In the genomic region with DNA sequence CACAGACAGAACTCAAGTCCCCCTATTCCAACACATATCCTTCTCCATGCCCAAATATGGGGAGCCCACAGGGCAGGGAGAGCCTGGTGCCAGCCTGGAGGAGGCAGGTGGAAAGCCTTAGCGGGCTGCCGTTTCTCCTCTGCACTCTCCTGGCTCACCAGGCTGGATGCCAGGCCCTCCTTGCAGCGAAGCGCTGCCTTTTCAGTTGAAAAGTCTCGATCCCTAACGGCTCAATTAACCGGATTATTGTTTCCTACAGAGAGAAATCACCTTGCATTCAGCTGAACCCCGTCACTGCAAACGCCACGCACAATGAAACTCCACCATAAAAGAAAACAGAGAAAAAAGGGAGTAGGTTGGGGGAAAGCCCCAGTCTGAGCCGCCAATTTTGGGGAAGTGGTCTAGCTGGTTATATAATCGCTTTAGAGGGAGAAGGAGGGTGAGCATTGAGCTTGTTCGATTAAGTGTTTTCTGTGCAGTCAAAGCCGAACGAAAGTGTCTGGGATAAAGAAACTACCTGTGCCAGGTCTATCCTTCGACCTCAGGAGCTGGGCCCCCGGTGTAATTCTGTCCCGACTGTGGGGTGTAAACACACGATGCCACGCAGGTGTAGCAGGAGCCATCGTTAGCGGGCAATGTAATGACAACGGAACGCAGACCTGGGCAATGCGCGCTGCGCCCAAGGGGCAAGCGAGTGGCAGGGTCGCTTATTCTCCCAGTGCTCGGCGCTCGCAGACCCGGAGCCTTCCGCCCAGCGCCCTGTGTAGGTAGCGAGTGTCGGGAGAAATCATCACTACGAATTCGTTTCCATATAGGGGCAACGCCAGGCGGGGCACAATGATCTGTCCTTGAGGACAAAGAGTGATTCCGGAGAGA, we compare ENCODE assay signal across 13 cellular contexts. TPM values are rescaled to one million over a fixed set of nuclear protein-coding genes. Genes with fewer than 3 reads are reported as not detected.
DNase-seq lines count a peak whose midpoint lies in the region; ATAC-seq, FAIRE-seq and TF ChIP-seq lines count a peak whose summit lies in the region.
"Had no signal": no experiment of that assay in that cellular context is flagged by ENCODE, and none has a peak within 500 bp of the region (broad histone marks: within the 10 kb centered on the region; RNA-seq: fewer than 3 reads in every experiment).

No MANE protein-coding gene starts in this region.

- no peak overlapping the region for H3K4me3 ChIP-seq in astrocyte (ENCODE audit: insufficient read depth, low read depth, low read length)
- no peak overlapping the region for H3K4me3 ChIP-seq in osteoblast (ENCODE audit: insufficient read depth, low read length)
- no peak overlapping the region for H3K4me3 ChIP-seq in mesendoderm (ENCODE audit: low read length)
- H3K4me3 ChIP-seq: upper lobe of left lung had no signal

- H2BK120ac ChIP-seq in mesendoderm (ENCODE audit: low read depth, low read length): no peak overlapping the region

- H3K56ac ChIP-seq in mesendoderm (ENCODE audit: low read length): no peak overlapping the region

- no peak overlapping the region for H3K4me2 ChIP-seq in astrocyte (ENCODE audit: low read length)
- no peak overlapping the region for H3K4me2 ChIP-seq in osteoblast (ENCODE audit: insufficient read depth, low read length)
- no peak overlapping the region for H3K4me2 ChIP-seq in mesendoderm (ENCODE audit: low read length)

- no peak overlapping the region for H2AFZ ChIP-seq in astrocyte (ENCODE audit: low read depth, low read length)
- no peak overlapping the region for H2AFZ ChIP-seq in osteoblast (ENCODE audit: low read length)

- H3K9ac ChIP-seq in astrocyte (ENCODE audit: low read length): no peak overlapping the region
- H3K9ac ChIP-seq in mesendoderm (ENCODE audit: low read length): no peak overlapping the region

- H3K23ac ChIP-seq in mesendoderm (ENCODE audit: low read length): no peak overlapping the region

- H3K79me2 ChIP-seq in astrocyte (ENCODE audit: insufficient read depth, low read length) (no peaks in the 10 kb centered on the region), osteoblast (ENCODE audit: insufficient read depth, low read length) (no peaks in the 10 kb centered on the region), mesendoderm (ENCODE audit: control insufficient read depth, insufficient read depth, low read length) (no peaks in the 10 kb centered on the region)

- WGBS in mesendoderm (ENCODE audit: extremely low coverage, insufficient coverage, low lambda C conversion rate): no CpG with 5 or more reads among the region's 42 CpGs

- no peak overlapping the region for H3K4me3 Mint-ChIP-seq in activated CD4-positive, alpha-beta T cell treated with anti-CD3 and anti-CD28 coated beads, Interleukin-2, amount 10 ng/mL, durations not matched to agents 24 days and 14 days
- no peak overlapping the region for H3K4me3 Mint-ChIP-seq in astrocyte (ENCODE audit: unreplicated experiment)
- H3K4me3 Mint-ChIP-seq: activated T-cell treated with anti-CD3 and anti-CD28 coated beads, Interleukin-2, amount 50 U/mL, for 72 hours had no signal

- no peaks in the 10 kb centered on the region for H3K9me3 Mint-ChIP-seq in activated CD4-positive, alpha-beta T cell treated with anti-CD3 and anti-CD28 coated beads, Interleukin-2, amount 10 ng/mL, durations not matched to agents 24 days and 14 days
- peaks cover 14% of the 10 kb centered on the region for H3K9me3 Mint-ChIP-seq in astrocyte (ENCODE audit: unreplicated experiment)
- H3K9me3 Mint-ChIP-seq: activated T-cell treated with anti-CD3 and anti-CD28 coated beads, Interleukin-2, amount 50 U/mL, for 72 hours had no signal

- no peaks in the 10 kb centered on the region for H3K36me3 Mint-ChIP-seq in activated CD4-positive, alpha-beta T cell treated with anti-CD3 and anti-CD28 coated beads, Interleukin-2, amount 10 ng/mL, durations not matched to agents 24 days and 14 days (ENCODE audit: low read depth)
- H3K36me3 Mint-ChIP-seq in astrocyte (ENCODE audit: low read depth, unreplicated experiment): peaks cover 2% of the 10 kb centered on the region

- intact Hi-C loops in activated CD4-positive, alpha-beta T cell treated with anti-CD3 and anti-CD28 coated beads, Interleukin-2, amount 10 ng/mL, durations not matched to agents 24 days and 14 days (cut with micrococcal nuclease): no loop called here

- in situ Hi-C loops in KBM-7 (cut with MboI; ENCODE audit: low pct_unique_long_range_greater_than_20kb, low sequenced_read_pairs): no loop called here

- ATAC-seq in left lobe of liver: no peak
- ATAC-seq: activated T-cell treated with anti-CD3 and anti-CD28 coated beads, Interleukin-2, amount 50 U/mL, for 72 hours had no signal

- peaks cover 7% of the 10 kb centered on the region for H3K4me1 Mint-ChIP-seq in activated CD4-positive, alpha-beta T cell treated with anti-CD3 and anti-CD28 coated beads, Interleukin-2, amount 10 ng/mL, durations not matched to agents 24 days and 14 days
- H3K4me1 Mint-ChIP-seq in astrocyte (ENCODE audit: low read depth, unreplicated experiment): peaks cover 23% of the 10 kb centered on the region

- H3K27ac ChIP-seq in astrocyte (ENCODE audit: low read depth, low read length) (no peak overlapping the region), osteoblast (ENCODE audit: low read depth, low read length) (no peak overlapping the region), mesendoderm (ENCODE audit: low read depth, low read length) (no peak overlapping the region)
- H3K27ac ChIP-seq: upper lobe of left lung had no signal

- peak overlapping the region; percentile 64 for H3K27ac Mint-ChIP-seq in activated CD4-positive, alpha-beta T cell treated with anti-CD3 and anti-CD28 coated beads, Interleukin-2, amount 10 ng/mL, durations not matched to agents 24 days and 14 days
- peak overlapping the region; percentile 47 for H3K27ac Mint-ChIP-seq in astrocyte (ENCODE audit: unreplicated experiment)
- H3K27ac Mint-ChIP-seq: activated T-cell treated with anti-CD3 and anti-CD28 coated beads, Interleukin-2, amount 50 U/mL, for 72 hours had no signal

- H3K27me3 ChIP-seq in astrocyte (ENCODE audit: insufficient read depth, low read length) (peaks cover 91% of the 10 kb centered on the region), osteoblast (ENCODE audit: insufficient read depth, low read length) (peaks cover 99% of the 10 kb centered on the region), mesendoderm (ENCODE audit: insufficient read depth, low read length, poor library complexity) (peaks cover 91% of the 10 kb centered on the region)

- no peak overlapping the region for H4K8ac ChIP-seq in mesendoderm (ENCODE audit: low read depth, low read length)

- H3K36me3 ChIP-seq in astrocyte (ENCODE audit: insufficient read depth, low read length) (no peaks in the 10 kb centered on the region), osteoblast (ENCODE audit: insufficient read depth, low read length) (no peaks in the 10 kb centered on the region), mesendoderm (ENCODE audit: control insufficient read depth, insufficient read depth, low read length) (no peaks in the 10 kb centered on the region)
- H3K36me3 ChIP-seq: upper lobe of left lung had no signal

- no peak overlapping the region for H2AK5ac ChIP-seq in mesendoderm (ENCODE audit: low read length)

- no peak for TF ChIP-seq CTCF in astrocyte (IDR thresholded peaks at IDR 0.05; ENCODE audit: insufficient read depth, low read depth, low read length)
- no peak for TF ChIP-seq CTCF in osteoblast (IDR thresholded peaks at IDR 0.05; ENCODE audit: extremely low read depth, low read depth, low read length)

- no peak for FAIRE-seq in astrocyte (lab: Jason Lieb, UNC)
- FAIRE-seq: HTR-8/SVneo had no signal

- H2BK15ac ChIP-seq in mesendoderm (replicated peaks; ENCODE audit: low read depth): no peak overlapping the region

- no peaks in the 10 kb centered on the region for H3K79me1 ChIP-seq in mesendoderm (ENCODE audit: low read length)

- no peak overlapping the region for H3K18ac ChIP-seq in mesendoderm (ENCODE audit: low read length)

- H3K4ac ChIP-seq in mesendoderm (ENCODE audit: low read depth, low read length): no peak overlapping the region

- H3K9me3 ChIP-seq in astrocyte (ENCODE audit: insufficient read depth, low read depth, low read length) (peaks cover 9% of the 10 kb centered on the region), osteoblast (ENCODE audit: low read depth, low read length) (no peaks in the 10 kb centered on the region)
- H3K9me3 ChIP-seq: upper lobe of left lung had no signal

- peaks cover 6% of the 10 kb centered on the region for H3K4me1 ChIP-seq in astrocyte (ENCODE audit: insufficient read depth, low read length)
- no peaks in the 10 kb centered on the region for H3K4me1 ChIP-seq in osteoblast (ENCODE audit: insufficient read depth, low read length)
- H3K4me1 ChIP-seq in mesendoderm (ENCODE audit: control insufficient read depth, low read depth, low read length): peaks cover 3% of the 10 kb centered on the region

- DNase-seq in activated CD4-positive, alpha-beta T cell treated with anti-CD3 and anti-CD28 coated beads, Interleukin-2, amount 10 ng/mL, durations not matched to agents 24 days and 14 days: no peak
- DNase-seq in activated CD4-positive, alpha-beta T cell treated with anti-CD3 and anti-CD28 coated beads for 1 hour: no peak
- DNase-seq in KBM-7 (peak; percentile 53), astrocyte (ENCODE audit: low read depth) (no peak), osteoblast (ENCODE audit: insufficient read length, low spot score, missing footprints) (peak; percentile 79), left lobe of liver (ENCODE audit: low spot score) (no peak), mesendoderm (no peak)
- no peak for DNase-seq in stimulated activated CD4-positive, alpha-beta T cell treated with anti-CD3 and anti-CD28 coated beads, Interleukin-1b, Interleukin-23, amount 100 ng/mL, for 48 hours
- DNase-seq: activated CD4-positive, CD25-positive, alpha-beta regulatory T cell treated with anti-CD3 and anti-CD28 coated beads, Interleukin-2, amount 50 U/mL, for 72 hours; activated T-cell treated with anti-CD3 and anti-CD28 coated beads, Interleukin-2, amount 50 U/mL, for 72 hours had no signal

- peaks cover 65% of the 10 kb centered on the region for H4K20me1 ChIP-seq in astrocyte (ENCODE audit: insufficient read depth, low read length)
- peaks cover 51% of the 10 kb centered on the region for H4K20me1 ChIP-seq in osteoblast (ENCODE audit: insufficient read depth, low read length)

- H3K27me3 Mint-ChIP-seq in activated CD4-positive, alpha-beta T cell treated with anti-CD3 and anti-CD28 coated beads, Interleukin-2, amount 10 ng/mL, durations not matched to agents 24 days and 14 days: peaks cover 70% of the 10 kb centered on the region
- H3K27me3 Mint-ChIP-seq in astrocyte (ENCODE audit: low read depth, unreplicated experiment): peaks cover 62% of the 10 kb centered on the region

- H4K5ac ChIP-seq in mesendoderm (ENCODE audit: low read length): no peak overlapping the region

- no peak overlapping the region for H2BK5ac ChIP-seq in mesendoderm (ENCODE audit: low read length)

RNA-seq across cellular contexts. Expression of a gene that starts 3.8 kb away (rescaled TPM):
- not detected in 2 replicates for total RNA-seq in activated CD4-positive, alpha-beta T cell treated with anti-CD3 and anti-CD28 coated beads, Interleukin-2, amount 10 ng/mL, durations not matched to agents 24 days and 14 days
- total RNA-seq in astrocyte (not detected in 2 replicates), osteoblast (not detected in 2 replicates), left lobe of liver (not detected)
- polyA plus RNA-seq in mesendoderm (2013, experiment 1 of 2): not detected
- polyA plus RNA-seq in mesendoderm (2013, experiment 2 of 2): not detected
- total RNA-seq: activated T-cell treated with anti-CD3 and anti-CD28 coated beads, Interleukin-2, amount 50 U/mL, for 72 hours; renal cortical epithelial cell; upper lobe of left lung had no signal

Comparison
In these comparisons a context has a peak if more than half of its experiments do, and no peak if none do; other contexts are left out.
1. DNase-seq: peak in KBM-7 (single experiment) and osteoblast (single experiment); none in activated CD4-positive, alpha-beta T cell treated with anti-CD3 and anti-CD28 coated beads, Interleukin-2, amount 10 ng/mL, durations not matched to agents 24 days and 14 days (single experiment), activated CD4-positive, alpha-beta T cell treated with anti-CD3 and anti-CD28 coated beads for 1 hour (single experiment), astrocyte (single experiment), stimulated activated CD4-positive, alpha-beta T cell treated with anti-CD3 and anti-CD28 coated beads, Interleukin-1b, Interleukin-23, amount 100 ng/mL, for 48 hours (single experiment), left lobe of liver (single experiment) and mesendoderm (single experiment).